In the genomic region with DNA sequence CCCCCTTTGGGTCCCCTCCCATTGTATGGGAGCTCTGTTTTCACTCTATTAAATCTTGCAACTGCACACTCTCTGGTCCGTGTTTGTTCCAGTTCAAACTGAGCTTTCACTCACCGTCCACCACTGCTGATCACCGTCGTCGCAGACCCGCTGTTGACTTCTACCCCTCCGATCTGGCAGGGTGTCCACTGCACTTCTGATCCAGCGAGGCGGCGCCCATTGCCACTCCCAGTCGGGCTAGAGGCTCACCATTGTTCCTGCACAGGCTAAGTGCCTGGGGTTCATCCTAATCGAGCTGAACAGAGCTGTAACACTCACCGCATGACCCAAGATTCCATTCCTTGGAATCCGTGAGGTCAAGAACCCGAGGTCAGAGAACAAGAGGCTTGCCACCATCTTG, we compare ENCODE assay signal across 3 cellular contexts.
"Had no signal": no experiment of that assay in that cellular context is flagged by ENCODE, and none has a peak within 500 bp of the region (broad histone marks: within the 10 kb centered on the region; RNA-seq: fewer than 3 reads in every experiment).

No MANE protein-coding gene starts in this region.

- DNase-seq: GDM1, GF-D8 had no signal

- H3K4me3 ChIP-seq: GM12878 had no signal
